ENCODE assay signal across 14 cellular contexts in genomic region chr3:179655236-179655635, GRCh38. TPM values are rescaled to one million over a fixed set of nuclear protein-coding genes. Genes with fewer than 3 reads are reported as not detected.
DNase-seq lines count a peak whose midpoint lies in the region; ATAC-seq and TF ChIP-seq lines count a peak whose summit lies in the region.
"Had no signal": no experiment of that assay in that cellular context is flagged by ENCODE, and none has a peak within 500 bp of the region (broad histone marks: within the 10 kb centered on the region; RNA-seq: fewer than 3 reads in every experiment).

No MANE protein-coding gene starts in this region.

- no peak for ATAC-seq in CD8-positive, alpha-beta T cell
- ATAC-seq in T-cell (replicated peaks in 1 of 4), result no peak

- no peaks in the 10 kb centered on the region; the same call in 1 of the 2 replicates for H3K36me3 ChIP-seq in BE2C
- no peaks in the 10 kb centered on the region for H3K36me3 ChIP-seq in CD8-positive, alpha-beta T cell (ENCODE audit: insufficient read depth, low read length)
- no peaks in the 10 kb centered on the region for H3K36me3 ChIP-seq in effector memory CD4-positive, alpha-beta T cell (ENCODE audit: control insufficient read depth, insufficient read depth, low read length)
- H3K36me3 ChIP-seq: breast epithelium, sigmoid colon had no signal

- H3K4me1 Mint-ChIP-seq in CD8-positive, alpha-beta T cell (ENCODE audit: low read depth), result peaks cover 38% of the 10 kb centered on the region
- peaks cover 34 to 51% (median 35%) of the 10 kb centered on the region in 3 donors for H3K4me1 Mint-ChIP-seq in T-cell
- H3K4me1 Mint-ChIP-seq in immature natural killer cell, result peaks cover 21 to 34% of the 10 kb centered on the region in 2 donors

- intact Hi-C loops in CD8-positive, alpha-beta T cell (cut with DNase I, micrococcal nuclease), result no loop called here

- CTCF ChIA-PET in CD8-positive, alpha-beta T cell (lab: Charles Lee), result no interaction called here
- CTCF ChIA-PET in T-cell (lab: Charles Lee), result no interaction called here

- H3K27ac Mint-ChIP-seq in CD8-positive, alpha-beta T cell, result no peak overlapping the region
- no peak overlapping the region for H3K27ac Mint-ChIP-seq in T-cell
- H3K27ac Mint-ChIP-seq in immature natural killer cell, result no peak overlapping the region
- H3K27ac Mint-ChIP-seq: H9; T-helper 1 cell treated with Interleukin-12 subunit alpha and Interleukin-12 subunit beta and Interleukin-4 antibody, amounts not matched to agents 30 μg/mL and 1 μg/mL, for 36 hours had no signal

- no peaks in the 10 kb centered on the region for H3K27me3 Mint-ChIP-seq in CD8-positive, alpha-beta T cell (ENCODE audit: low read depth)
- H3K27me3 Mint-ChIP-seq in T-cell, result no peaks in the 10 kb centered on the region
- H3K27me3 Mint-ChIP-seq in immature natural killer cell (ENCODE audit: low read depth in 3 of 3), result peaks cover 0 to 17% (median 5%) of the 10 kb centered on the region in 3 donors

- no peak overlapping the region for H3K27ac ChIP-seq in CD8-positive, alpha-beta T cell (ENCODE audit: low read depth, low read length)
- no peak overlapping the region for H3K27ac ChIP-seq in effector memory CD4-positive, alpha-beta T cell (ENCODE audit: insufficient read depth, low read length, poor library complexity, severe bottlenecking)
- H3K27ac ChIP-seq: breast epithelium had no signal

- no peaks in the 10 kb centered on the region for H3K27me3 ChIP-seq in BE2C
- no peaks in the 10 kb centered on the region for H3K27me3 ChIP-seq in CD8-positive, alpha-beta T cell (ENCODE audit: insufficient read depth, low read length)
- H3K27me3 ChIP-seq in effector memory CD4-positive, alpha-beta T cell (replicated peaks; ENCODE audit: control insufficient read depth, insufficient read depth, low read length, poor library complexity, severe bottlenecking), result no peaks in the 10 kb centered on the region
- H3K27me3 ChIP-seq: breast epithelium, sigmoid colon had no signal

- H3K4me3 ChIP-seq in BE2C (ENCODE audit: low read depth, low read length), result peak overlapping the region; percentile 99; the same call in 1 of the 2 replicates
- H3K4me3 ChIP-seq in CD8-positive, alpha-beta T cell (ENCODE audit: low read depth, low read length), result no peak overlapping the region
- no peak overlapping the region for H3K4me3 ChIP-seq in effector memory CD4-positive, alpha-beta T cell (ENCODE audit: insufficient read depth, low read depth, low read length, poor library complexity, severe bottlenecking)

- no peak for DNase-seq in BE2C
- no peak for DNase-seq in CD8-positive, alpha-beta T cell
- DNase-seq in T-cell, result no peak
- DNase-seq in immature natural killer cell, result no peak
- DNase-seq in effector memory CD4-positive, alpha-beta T cell, result no peak
- DNase-seq in NCI-H2227 (lab: John Stamatoyannopoulos, UW; ENCODE audit: unreplicated experiment), result no peak
- no peak for DNase-seq in GM03348 (ENCODE audit: low spot score)
- no peak for DNase-seq in DMS153 (lab: John Stamatoyannopoulos, UW)
- DNase-seq: H9, mesendoderm, NCI-H2029, sigmoid colon had no signal

- no peaks in the 10 kb centered on the region for H3K9me3 Mint-ChIP-seq in CD8-positive, alpha-beta T cell
- H3K9me3 Mint-ChIP-seq in T-cell, result no peaks in the 10 kb centered on the region
- no peaks in the 10 kb centered on the region for H3K9me3 Mint-ChIP-seq in immature natural killer cell
- H3K9me3 Mint-ChIP-seq: H9; T-helper 1 cell treated with Interleukin-12 subunit alpha and Interleukin-12 subunit beta and Interleukin-4 antibody, amounts not matched to agents 30 μg/mL and 1 μg/mL, for 36 hours had no signal

- peaks cover 5% of the 10 kb centered on the region for H3K4me1 ChIP-seq in BE2C
- peaks cover 6% of the 10 kb centered on the region for H3K4me1 ChIP-seq in CD8-positive, alpha-beta T cell (ENCODE audit: insufficient read depth, low read length)
- H3K4me1 ChIP-seq in effector memory CD4-positive, alpha-beta T cell (ENCODE audit: control insufficient read depth, insufficient read depth, low read length, poor library complexity, severe bottlenecking), result peaks cover 5% of the 10 kb centered on the region
- H3K4me1 ChIP-seq: breast epithelium had no signal

- peaks cover 8% of the 10 kb centered on the region for H3K36me3 Mint-ChIP-seq in CD8-positive, alpha-beta T cell
- H3K36me3 Mint-ChIP-seq in T-cell (peaks cover 8% of the 10 kb centered on the region), immature natural killer cell (peaks cover 0 to 3% (median 0%) of the 10 kb centered on the region in 3 donors)

- peak overlapping the region; percentile 13 for H3K4me3 Mint-ChIP-seq in CD8-positive, alpha-beta T cell
- H3K4me3 Mint-ChIP-seq in T-cell (peak overlapping the region; percentile 52 to 94 (median 66)), immature natural killer cell (peak overlapping the region in 4 of 5 donors; percentile 20 to 78 (median 48))

- POLR2A ChIA-PET in CD8-positive, alpha-beta T cell (lab: Charles Lee), result no interaction called here
- POLR2A ChIA-PET in T-cell (lab: Charles Lee), result no interaction called here

- no peaks in the 10 kb centered on the region for H3K9me3 ChIP-seq in BE2C
- no peaks in the 10 kb centered on the region for H3K9me3 ChIP-seq in CD8-positive, alpha-beta T cell (ENCODE audit: low read length)
- H3K9me3 ChIP-seq in effector memory CD4-positive, alpha-beta T cell (ENCODE audit: control insufficient read depth, low read length), result no peaks in the 10 kb centered on the region
- H3K9me3 ChIP-seq: breast epithelium, sigmoid colon had no signal

- no peak for TF ChIP-seq CTCF in BE2C (IDR thresholded peaks at IDR 0.05; ENCODE audit: low read depth, low read length)
- no peak for TF ChIP-seq CTCF in CD8-positive, alpha-beta T cell (IDR thresholded peaks at IDR 0.05)

RNA-seq across cellular contexts. Expression of gene USP13, which starts 2.4 kb away (rescaled TPM):
- 7.5 TPM for polyA plus RNA-seq in BE2C (2012; ENCODE audit: insufficient read depth, insufficient read length, low read depth)
- 1 to 10 TPM; 3.0 to 3.3 TPM for total RNA-seq in CD8-positive, alpha-beta T cell
- total RNA-seq in T-cell, result 1 to 10 TPM; 6.2 to 7.9 (median 7.0) TPM
- 1 to 10 TPM; 2.3 to 3.5 (median 2.6) TPM for polyA plus RNA-seq in immature natural killer cell

RNA-seq across cellular contexts. Expression of gene NDUFB5, which starts 50.6 kb away (rescaled TPM):
- 174 TPM for polyA plus RNA-seq in BE2C (2012; ENCODE audit: insufficient read depth, insufficient read length, low read depth)
- total RNA-seq in CD8-positive, alpha-beta T cell, result 10 to 100 TPM; 21.0 to 25.6 TPM
- total RNA-seq in T-cell, result 10 to 100 TPM; 25.6 to 56.1 (median 49.7) TPM
- polyA plus RNA-seq in immature natural killer cell, result 10 to 100 TPM; 39.9 to 74.5 (median 61.1) TPM

RNA-seq across cellular contexts. Expression of gene MRPL47, which starts 50.8 kb away (rescaled TPM):
- polyA plus RNA-seq in BE2C (2012; ENCODE audit: insufficient read depth, insufficient read length, low read depth), result 49.1 TPM
- total RNA-seq in CD8-positive, alpha-beta T cell, result 10 to 100 TPM; 36.4 to 37.8 TPM
- total RNA-seq in T-cell, result 10 to 100 TPM; 16.2 to 22.7 (median 19.7) TPM
- 10 to 100 TPM; 49.0 to 61.8 (median 53.6) TPM for polyA plus RNA-seq in immature natural killer cell

Comparison
In these comparisons a context has a peak if more than half of its experiments do, and no peak if none do; other contexts are left out.
1. H3K4me3 Mint-ChIP-seq: peak in every context shown above with its lines; median percentile 66 in T-cell; 48 in immature natural killer cell; 13 in CD8-positive, alpha-beta T cell.